19 cellular contexts compared by ENCODE assay signal in the genomic region with DNA sequence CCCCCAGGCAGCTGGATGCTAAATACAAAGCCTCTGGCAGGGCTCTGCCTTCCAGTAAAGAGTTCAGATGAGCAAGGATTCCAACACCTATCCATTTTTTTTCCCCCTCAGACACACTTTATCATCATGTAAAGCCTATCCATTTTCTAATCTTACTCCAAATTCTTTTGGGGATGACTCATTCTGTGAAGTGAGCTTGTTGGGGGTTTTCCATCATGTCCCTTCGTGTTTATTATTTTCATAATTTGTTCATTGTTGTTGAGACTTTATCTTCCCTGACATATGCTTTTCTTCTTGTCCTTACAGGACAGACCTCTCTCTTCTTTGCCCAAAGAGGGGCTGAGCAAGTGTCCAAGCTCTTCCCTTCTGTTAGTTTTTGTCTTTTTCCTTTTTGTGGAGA. TPM values are rescaled to one million over a fixed set of nuclear protein-coding genes. Genes with fewer than 3 reads are reported as not detected.
A peak's percentile ranks its signal among the peaks of the same experiment; 100 is the strongest.
DNase-seq lines count a peak whose midpoint lies in the region; ATAC-seq, FAIRE-seq and TF ChIP-seq lines count a peak whose summit lies in the region.
"Had no signal": no experiment of that assay in that cellular context is flagged by ENCODE, and none has a peak within 500 bp of the region (broad histone marks: within the 10 kb centered on the region; RNA-seq: fewer than 3 reads in every experiment).

No MANE protein-coding gene starts in this region.

- intact Hi-C loops in PC-3 (cut with micrococcal nuclease): no loop called here

- POLR2A ChIA-PET in PC-3 (lab: Charles Lee; ENCODE audit: unreplicated experiment): interaction anchor here (0.6 kb wide), 1 partner anchor 287 kb away, joined by 6 read pairs; no protein-coding TSS in a partner anchor

- H3K4me2 ChIP-seq in PC-3 (ENCODE audit: low read length) (peak overlapping the region; percentile 14; the same call in 1 of the 2 replicates), osteoblast (ENCODE audit: insufficient read depth, low read length) (no peak overlapping the region)
- H3K4me2 ChIP-seq: smooth muscle cell had no signal

- H3K4me1 ChIP-seq in PC-3 (ENCODE audit: insufficient read depth, low read length) (peaks cover 7% of the 10 kb centered on the region), osteoblast (ENCODE audit: insufficient read depth, low read length) (peaks cover 14% of the 10 kb centered on the region)

- H2AFZ ChIP-seq in PC-3 (ENCODE audit: low read length) (peak overlapping the region; percentile 19; the same call in 1 of the 2 replicates), osteoblast (ENCODE audit: low read length) (no peak overlapping the region)
- H2AFZ ChIP-seq: parathyroid adenoma had no signal

- no peaks in the 10 kb centered on the region for H4K20me1 ChIP-seq in PC-3 (ENCODE audit: low read length)
- H4K20me1 ChIP-seq in osteoblast (ENCODE audit: insufficient read depth, low read length): no peaks in the 10 kb centered on the region

- TF ChIP-seq POLR2A in H54 (IDR thresholded peaks at IDR 0.05; ENCODE audit: low read depth, low read length): no peak

- H3K79me2 ChIP-seq in PC-3 (ENCODE audit: low read length) (no peaks in the 10 kb centered on the region), osteoblast (ENCODE audit: insufficient read depth, low read length) (no peaks in the 10 kb centered on the region)
- H3K79me2 ChIP-seq: parathyroid adenoma had no signal

- H3K27ac ChIP-seq in PC-3 (ENCODE audit: low read length): no peak overlapping the region
- H3K27ac ChIP-seq in osteoblast (ENCODE audit: low read depth, low read length): no peak overlapping the region
- no peak overlapping the region for H3K27ac ChIP-seq in caudate nucleus (ENCODE audit: low read depth, low read length)
- H3K27ac ChIP-seq: parathyroid adenoma, stomach had no signal

- FAIRE-seq in H54 (lab: Jason Lieb, UNC) (no peak), bronchial epithelial cell (lab: Jason Lieb, UNC) (no peak)
- FAIRE-seq: endometrium had no signal

- H3K4me3 ChIP-seq in PC-3 (ENCODE audit: low read length): no peak overlapping the region
- H3K4me3 ChIP-seq in bronchial epithelial cell (ENCODE audit: low read depth, low read length): no peak overlapping the region
- H3K4me3 ChIP-seq in osteoblast (ENCODE audit: insufficient read depth, low read length): no peak overlapping the region
- H3K4me3 ChIP-seq: mucosa of descending colon, smooth muscle cell, stomach had no signal

- no TSS peak for BruUV-seq in PC-3 (replicated peaks; lab: Mats Ljungman, UMichigan)

- H3K9me3 ChIP-seq in PC-3 (ENCODE audit: low read length) (no peaks in the 10 kb centered on the region), osteoblast (ENCODE audit: low read depth, low read length) (no peaks in the 10 kb centered on the region)
- H3K9me3 ChIP-seq: mucosa of descending colon, stomach had no signal

- no peaks in the 10 kb centered on the region for H3F3A ChIP-seq in PC-3 (ENCODE audit: low read length, unreplicated experiment)

- CTCF ChIA-PET in PC-3 (lab: Charles Lee): interaction anchor here (0.6 kb wide), 1 partner anchor 67 kb away, joined by 3 read pairs; no protein-coding TSS in a partner anchor

- H3K36me3 ChIP-seq in PC-3 (ENCODE audit: low read depth, low read length) (no peaks in the 10 kb centered on the region), bronchial epithelial cell (ENCODE audit: control insufficient read depth, insufficient read depth, low read length) (no peaks in the 10 kb centered on the region), osteoblast (ENCODE audit: insufficient read depth, low read length) (no peaks in the 10 kb centered on the region)
- H3K36me3 ChIP-seq: stomach had no signal

- H3K27me3 ChIP-seq in PC-3 (ENCODE audit: low read length) (no peaks in the 10 kb centered on the region), bronchial epithelial cell (ENCODE audit: control insufficient read depth, insufficient read depth, low read length) (no peaks in the 10 kb centered on the region), osteoblast (ENCODE audit: insufficient read depth, low read length) (no peaks in the 10 kb centered on the region)

- peak; percentile 14 for DNase-seq in H54 (ENCODE audit: insufficient read length, low spot score)
- peak; percentile 48 for DNase-seq in PC-3
- peak; percentile 51 for DNase-seq in bronchial epithelial cell (ENCODE audit: low read depth)
- DNase-seq in osteoblast (ENCODE audit: insufficient read length, low spot score, missing footprints): peak; percentile 42
- DNase-seq in anterior cingulate cortex (lab: John Stamatoyannopoulos, UW): no peak
- DNase-seq in caudate nucleus (lab: John Stamatoyannopoulos, UW): no peak
- DNase-seq: activated naive CD4-positive, alpha-beta T cell treated with anti-CD3 and anti-CD28 coated beads, Interleukin-2, amount 10 ng/mL, durations not matched to agents 7 days and 5 days; central memory CD4-positive, alpha-beta T cell; DND-41; glutamatergic neuron; islet precursor cell; mucosa of descending colon; NCI-H187; NCI-H526; stomach had no signal

- H3K9ac ChIP-seq in PC-3 (ENCODE audit: low read length): no peak overlapping the region
- H3K9ac ChIP-seq: parathyroid adenoma had no signal

- no peak for TF ChIP-seq CTCF in PC-3 (conservative IDR thresholded peaks at IDR 0.05; ENCODE audit: low read depth, low read length)
- no peak for TF ChIP-seq CTCF in bronchial epithelial cell (IDR thresholded peaks at IDR 0.05; ENCODE audit: insufficient read depth, low read length, severe bottlenecking)
- TF ChIP-seq CTCF in osteoblast (IDR thresholded peaks at IDR 0.05; ENCODE audit: extremely low read depth, low read depth, low read length): no peak

- ATAC-seq in PC-3 (peak; percentile 38; the same call in 1 of the 2 replicates), HG02885 (IDR thresholded peaks at IDR 0.05; ENCODE audit: poor library complexity, unreplicated experiment) (no peak)
- ATAC-seq: mucosa of descending colon had no signal

- no peaks in the 10 kb centered on the region for H3K9me2 ChIP-seq in PC-3 (replicated peaks; ENCODE audit: low read length)

RNA-seq across cellular contexts. Expression of a gene that starts 34.7 kb away (rescaled TPM):
- total RNA-seq in PC-3 (2014; rRNA removed) (21.2 and 23.0 TPM in 2 replicates), bronchial epithelial cell (3.6 and 6.3 TPM in 2 replicates), osteoblast (65.4 and 67.3 TPM in 2 replicates)

Comparison
In these comparisons a context has a peak if more than half of its experiments do, and no peak if none do; other contexts are left out.
1. DNase-seq: peak in H54 (single experiment), PC-3 (single experiment), bronchial epithelial cell (single experiment) and osteoblast (single experiment); none in anterior cingulate cortex (0 of 58) and caudate nucleus (0 of 61).